25 cellular contexts compared by ENCODE assay signal in the genomic region with DNA sequence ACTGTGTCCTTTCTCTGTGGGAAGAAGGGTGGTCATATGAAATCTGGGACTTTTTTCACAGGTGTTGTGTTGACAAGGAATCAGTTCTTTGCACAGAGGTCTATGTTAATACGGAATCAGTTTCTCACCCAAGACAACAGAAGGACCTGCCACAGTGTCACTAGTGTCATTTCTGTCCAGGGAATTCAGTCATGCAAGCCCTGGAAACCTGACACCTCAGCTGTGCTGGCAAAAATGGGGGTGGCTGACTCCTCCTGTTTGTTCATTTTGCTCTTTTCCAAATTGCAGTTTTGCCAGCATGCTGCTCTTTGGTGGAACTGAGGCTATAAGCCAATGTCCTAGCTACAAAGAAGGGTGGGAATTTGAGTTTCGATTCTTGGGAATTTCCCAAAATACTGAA. TPM values are rescaled to one million over a fixed set of nuclear protein-coding genes. Genes with fewer than 3 reads are reported as not detected.
DNase-seq lines count a peak whose midpoint lies in the region; ATAC-seq and TF ChIP-seq lines count a peak whose summit lies in the region.
"Had no signal": no experiment of that assay in that cellular context is flagged by ENCODE, and none has a peak within 500 bp of the region (broad histone marks: within the 10 kb centered on the region; RNA-seq: fewer than 3 reads in every experiment).

No MANE protein-coding gene starts in this region.

- H2AFZ ChIP-seq in GM23338: 0 out of 2 replicates have a peak overlapping the region, but pooled peaks have one; percentile 72
- no peak overlapping the region for H2AFZ ChIP-seq in parathyroid adenoma
- H2AFZ ChIP-seq: PC-9 had no signal

- no peaks in the 10 kb centered on the region for H3K4me1 Mint-ChIP-seq in GM23338

- H3K9ac ChIP-seq in parathyroid adenoma: no peak overlapping the region

- H3K27ac ChIP-seq in GM23338 (ENCODE audit: low read depth) (no peak overlapping the region), parathyroid adenoma (no peak overlapping the region)
- H3K27ac ChIP-seq: PC-9, SJCRH30 had no signal

- no peak overlapping the region for H3K27ac Mint-ChIP-seq in GM23338

- H3K79me2 ChIP-seq in GM23338 (replicated peaks; ENCODE audit: insufficient read depth) (no peaks in the 10 kb centered on the region), parathyroid adenoma (no peaks in the 10 kb centered on the region)

- H3K4me1 ChIP-seq in GM23338 (ENCODE audit: insufficient read depth): no peaks in the 10 kb centered on the region
- H3K4me1 ChIP-seq in parathyroid adenoma: no peaks in the 10 kb centered on the region
- H3K4me1 ChIP-seq: SJCRH30 had no signal

- ATAC-seq in GM23338 (no peak), omental fat pad (ENCODE audit: low FRiP score) (no peak)
- ATAC-seq: HepG2, K562, Right ventricle myocardium inferior, SK-N-SH treated with all-trans-retinoic acid at 6 μM for 48 hours had no signal

- H3K27me3 Mint-ChIP-seq in GM23338 (ENCODE audit: insufficient read depth, low read depth, poor library complexity): peaks cover 3% of the 10 kb centered on the region

- no peaks in the 10 kb centered on the region for H3K9me3 ChIP-seq in parathyroid adenoma (ENCODE audit: control insufficient read depth, low read length)
- H3K9me3 ChIP-seq: SJCRH30 had no signal

- TF ChIP-seq CTCF in GM23338 (conservative IDR thresholded peaks at IDR 0.05; ENCODE audit: low read depth in 2 of 2) (no peak), parathyroid adenoma (IDR thresholded peaks at IDR 0.05) (no peak), omental fat pad (IDR thresholded peaks at IDR 0.05) (no peak), GM13976 (IDR thresholded peaks at IDR 0.05; ENCODE audit: borderline replicate concordance, control extremely low read depth, extremely low read depth, insufficient read depth, missing control alignments) (no peak)

- no peaks in the 10 kb centered on the region for H3F3A ChIP-seq in GM23338 (replicated peaks; ENCODE audit: low read depth)

- peak; percentile 37 for DNase-seq in COLO668 (lab: John Stamatoyannopoulos, UW; ENCODE audit: unreplicated experiment)
- no peak for DNase-seq in GM23338 (ENCODE audit: low spot score)
- DNase-seq in globus pallidus (ENCODE audit: low spot score): peak; percentile 17
- no peak for DNase-seq in omental fat pad (ENCODE audit: low spot score)
- DNase-seq in NCI-H1048 (lab: John Stamatoyannopoulos, UW): no peak
- no peak for DNase-seq in GM13976 (ENCODE audit: low spot score)
- DNase-seq: HCEC 1CT; Kasumi-1; MV-4-11; NCI-H1105 treated with DMSO at 0.1 percent for 48 hours; NCI-H146; NCI-H1930; NCI-H2171 treated with DMSO at 0.1 percent for 48 hours; NCI-H524; NCI-H82; NK-92 treated with Interleukin-12 subunit alpha and Interleukin-12 subunit beta, amount 100 ng/mL, for 24 hours; PC-9; SJCRH30 had no signal

- no peak overlapping the region for H3K4me2 ChIP-seq in GM23338
- H3K4me2 ChIP-seq in parathyroid adenoma (ENCODE audit: low read length): peak overlapping the region; percentile 52
- H3K4me2 ChIP-seq: PC-9 had no signal

- H4K20me1 ChIP-seq in GM23338 (replicated peaks; ENCODE audit: insufficient read depth): no peaks in the 10 kb centered on the region

- in situ Hi-C loops in GM13976 (cut with MboI; ENCODE audit: low sequenced_read_pairs, unreplicated experiment): no loop called here

- no peak overlapping the region for H3K4me3 Mint-ChIP-seq in GM23338

- H3K36me3 ChIP-seq in GM23338 (ENCODE audit: insufficient read depth) (no peaks in the 10 kb centered on the region), parathyroid adenoma (ENCODE audit: control insufficient read depth, insufficient read depth, low read length) (no peaks in the 10 kb centered on the region)
- H3K36me3 ChIP-seq: SJCRH30 had no signal

- no peaks in the 10 kb centered on the region for H3K9me3 Mint-ChIP-seq in GM23338

- H3K4me3 ChIP-seq in GM23338 (no peak overlapping the region), parathyroid adenoma (ENCODE audit: low read depth, low read length) (no peak overlapping the region)
- H3K4me3 ChIP-seq: K562, PC-9, SJCRH30 had no signal

- H3K27me3 ChIP-seq in GM23338 (ENCODE audit: insufficient read depth) (no peaks in the 10 kb centered on the region), parathyroid adenoma (ENCODE audit: control insufficient read depth, insufficient read depth, low read length) (no peaks in the 10 kb centered on the region)

- H3K9me2 ChIP-seq in GM23338 (ENCODE audit: insufficient read depth): no peaks in the 10 kb centered on the region

- H3K36me3 Mint-ChIP-seq in GM23338 (ENCODE audit: low read depth): no peaks in the 10 kb centered on the region

TF ChIP-seq in GM23338, 12 proteins besides CTCF, POLR2A, EP300 and RAD21:
- TF ChIP-seq, protein P1, sequence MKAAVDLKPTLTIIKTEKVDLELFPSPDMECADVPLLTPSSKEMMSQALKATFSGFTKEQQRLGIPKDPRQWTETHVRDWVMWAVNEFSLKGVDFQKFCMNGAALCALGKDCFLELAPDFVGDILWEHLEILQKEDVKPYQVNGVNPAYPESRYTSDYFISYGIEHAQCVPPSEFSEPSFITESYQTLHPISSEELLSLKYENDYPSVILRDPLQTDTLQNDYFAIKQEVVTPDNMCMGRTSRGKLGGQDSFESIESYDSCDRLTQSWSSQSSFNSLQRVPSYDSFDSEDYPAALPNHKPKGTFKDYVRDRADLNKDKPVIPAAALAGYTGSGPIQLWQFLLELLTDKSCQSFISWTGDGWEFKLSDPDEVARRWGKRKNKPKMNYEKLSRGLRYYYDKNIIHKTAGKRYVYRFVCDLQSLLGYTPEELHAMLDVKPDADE (IDR thresholded peaks at IDR 0.05): no peak
- TF ChIP-seq NANOG (IDR thresholded peaks at IDR 0.05; ENCODE audit: borderline replicate concordance) (no peak), EZH2 (IDR thresholded peaks at IDR 0.05; ENCODE audit: low read depth, unreplicated experiment) (no peak)

RNA-seq across cellular contexts. Expression of gene ESD, which starts 49.8 kb away (rescaled TPM):
- total RNA-seq in GM23338 (2014; rRNA removed; shearing (Covaris generic)): 61.0 and 76.1 TPM in 2 replicates
- polyA plus RNA-seq in GM23338 (2016; fragmentation: Nextera tagmentation; extraction: Ambion mirVana): 106 and 123 TPM in 2 replicates
- total RNA-seq in omental fat pad: 100 to 1,000 TPM in 3 of 4 donors, 10 to 100 TPM in 1; 62.6 to 120 (median 102) TPM

RNA-seq across cellular contexts. Expression of gene HTR2A, which starts 50.1 kb away (rescaled TPM):
- not detected in 2 replicates for total RNA-seq in GM23338 (2014; rRNA removed; shearing (Covaris generic))
- polyA plus RNA-seq in GM23338 (2016; fragmentation: Nextera tagmentation; extraction: Ambion mirVana): not detected in 2 replicates
- total RNA-seq in omental fat pad: 1 to 10 TPM in 1 of 4 donors, under 1 TPM in 3; 0.16 to 1.2 (median 0.55) TPM
- total RNA-seq: H1, HepG2, HT1080, K562, PC-9, Right ventricle myocardium inferior had no signal
- polyA plus RNA-seq: H1, HepG2, K562 had no signal

Comparison
In these comparisons a context has a peak if more than half of its experiments do, and no peak if none do; other contexts are left out.
1. DNase-seq: peak in COLO668 (single experiment) and globus pallidus (single experiment); none in GM23338 (single experiment), omental fat pad (single experiment), NCI-H1048 (single experiment) and GM13976 (single experiment).